In genomic region chr4:4865705-4866123, GRCh38 we compare ENCODE assay signal across 10 cellular contexts. TPM values are rescaled to one million over a fixed set of nuclear protein-coding genes. Genes with fewer than 3 reads are reported as not detected.
DNase-seq lines count a peak whose midpoint lies in the region; ATAC-seq and TF ChIP-seq lines count a peak whose summit lies in the region.
"Had no signal": no experiment of that assay in that cellular context is flagged by ENCODE, and none has a peak within 500 bp of the region (broad histone marks: within the 10 kb centered on the region; RNA-seq: fewer than 3 reads in every experiment).

No MANE protein-coding gene starts in this region.

- peaks cover 71% of the 10 kb centered on the region for H3K27me3 Mint-ChIP-seq in T-helper 17 cell
- H3K27me3 Mint-ChIP-seq in CD4-positive, alpha-beta memory T cell: peaks cover 55 to 69% of the 10 kb centered on the region in 2 donors

- H3K14ac ChIP-seq in trophoblast cell (ENCODE audit: low read length): peak overlapping the region; percentile 26

- H3K4me3 ChIP-seq in DOHH2 (ENCODE audit: low read length): no peak overlapping the region
- peak overlapping the region; percentile 8 to 50 (median 28) for H3K4me3 ChIP-seq in fibroblast of lung (replicated peaks in 1 of 4; ENCODE audit: control extremely low read depth in 1 of 4, insufficient read depth in 1 of 4, low read depth in 3 of 4, low read length in 4 of 4)
- H3K4me3 ChIP-seq in trophoblast cell (ENCODE audit: low read depth, low read length): peak overlapping the region; percentile 33
- H3K4me3 ChIP-seq in CD4-positive, alpha-beta memory T cell (ENCODE audit: low read length in 2 of 2): no peak overlapping the region
- H3K4me3 ChIP-seq: adrenal gland had no signal

- intact Hi-C loops in CD4-positive, alpha-beta memory T cell (cut with micrococcal nuclease): no loop called here

- no peak overlapping the region for H4K12ac ChIP-seq in trophoblast cell (ENCODE audit: low read depth, low read length)

- TF ChIP-seq CTCF in DOHH2 (IDR thresholded peaks at IDR 0.05; ENCODE audit: low read depth, low read length, poor library complexity, severe bottlenecking): no peak
- no peak for TF ChIP-seq CTCF in fibroblast of lung (conservative IDR thresholded peaks at IDR 0.05 in 1 of 2, IDR thresholded peaks at IDR 0.05 in 1 of 2; ENCODE audit: low read depth in 1 of 2, low read length in 2 of 2)

- H2BK120ac ChIP-seq in trophoblast cell (ENCODE audit: insufficient read depth, low read length, poor library complexity): peak overlapping the region; percentile 5

- DNase-seq in T-helper 17 cell: no peak
- DNase-seq in fibroblast of lung (ENCODE audit: low read depth in 2 of 2): no peak
- DNase-seq in trophoblast cell: no peak
- no peak for DNase-seq in globus pallidus (ENCODE audit: low spot score)
- DNase-seq in CD4-positive, alpha-beta memory T cell: no peak
- no peak for DNase-seq in ureter (ENCODE audit: low spot score)
- DNase-seq in NCI-H2227 treated with DMSO at 0.1 percent for 48 hours (lab: John Stamatoyannopoulos, UW): no peak
- DNase-seq: adrenal gland had no signal

- no peak overlapping the region for H3K27ac ChIP-seq in DOHH2 (ENCODE audit: low read depth, low read length)
- no peak overlapping the region for H3K27ac ChIP-seq in fibroblast of lung (ENCODE audit: insufficient read depth, low read length)
- peak overlapping the region; percentile 91 for H3K27ac ChIP-seq in trophoblast cell (ENCODE audit: low read depth, low read length)
- H3K27ac ChIP-seq in CD4-positive, alpha-beta memory T cell (ENCODE audit: low read depth, low read length): no peak overlapping the region
- H3K27ac ChIP-seq: adrenal gland, vagina had no signal

- H3K4ac ChIP-seq in trophoblast cell (ENCODE audit: low read depth, low read length): no peak overlapping the region

- peaks cover 2% of the 10 kb centered on the region for H3K36me3 Mint-ChIP-seq in T-helper 17 cell (ENCODE audit: low read depth)
- no peaks in the 10 kb centered on the region for H3K36me3 Mint-ChIP-seq in CD4-positive, alpha-beta memory T cell

- peaks cover 19% of the 10 kb centered on the region for H3K36me3 ChIP-seq in DOHH2 (ENCODE audit: control insufficient read depth, low read length)
- H3K36me3 ChIP-seq in fibroblast of lung (ENCODE audit: control insufficient read depth, insufficient read depth, low read length): peaks cover 9% of the 10 kb centered on the region
- peaks cover 18 to 19% of the 10 kb centered on the region in 2 experiments for H3K36me3 ChIP-seq in trophoblast cell (ENCODE audit: control insufficient read depth in 1 of 2, insufficient read depth in 2 of 2, low read length in 2 of 2)
- H3K36me3 ChIP-seq in CD4-positive, alpha-beta memory T cell (ENCODE audit: insufficient read depth, low read length): no peaks in the 10 kb centered on the region

- no peaks in the 10 kb centered on the region for H3K9me2 ChIP-seq in DOHH2 (replicated peaks; ENCODE audit: control insufficient read depth, low read length)

- peaks cover 42% of the 10 kb centered on the region for H3K27me3 ChIP-seq in DOHH2 (ENCODE audit: control insufficient read depth, low read length)
- peaks cover 57% of the 10 kb centered on the region for H3K27me3 ChIP-seq in fibroblast of lung (ENCODE audit: control insufficient read depth, insufficient read depth, low read length)
- peaks cover 40% of the 10 kb centered on the region for H3K27me3 ChIP-seq in trophoblast cell (ENCODE audit: insufficient read depth, low read length)
- H3K27me3 ChIP-seq in CD4-positive, alpha-beta memory T cell (ENCODE audit: insufficient read depth, low read length): peaks cover 55% of the 10 kb centered on the region

- no peak overlapping the region for H2BK12ac ChIP-seq in trophoblast cell (ENCODE audit: low read length)

- peaks cover 0 to 5% (median 2%) of the 10 kb centered on the region in 8 donors for H3K9me3 Mint-ChIP-seq in CD4-positive, alpha-beta memory T cell

- H3F3A ChIP-seq in DOHH2 (ENCODE audit: control insufficient read depth, insufficient read depth): no peaks in the 10 kb centered on the region

- WGBS in trophoblast cell (ENCODE audit: extremely low coverage, insufficient coverage, insufficient read length): no CpG with 5 or more reads among the region's 36 CpGs

- peak overlapping the region; percentile 80 for H4K91ac ChIP-seq in trophoblast cell (ENCODE audit: low read depth, low read length)

- CTCF ChIA-PET in CD4-positive, alpha-beta memory T cell (lab: Charles Lee; ENCODE audit: partially characterized antibody): no interaction called here

- H3K27ac Mint-ChIP-seq in T-helper 17 cell: peak overlapping the region; percentile 80
- peak overlapping the region in 1 of 7 donors; percentile 64 for H3K27ac Mint-ChIP-seq in CD4-positive, alpha-beta memory T cell

- H4K8ac ChIP-seq in trophoblast cell (ENCODE audit: low read depth, low read length): peak overlapping the region; percentile 16

- H3K4me1 ChIP-seq in DOHH2 (ENCODE audit: control insufficient read depth, low read length) (peaks cover 10% of the 10 kb centered on the region), fibroblast of lung (ENCODE audit: control insufficient read depth, extremely low read depth, insufficient read depth, low read length) (no peaks in the 10 kb centered on the region), trophoblast cell (ENCODE audit: control insufficient read depth in 1 of 2, insufficient read depth in 2 of 2, low read length in 2 of 2) (peaks cover 39 to 55% of the 10 kb centered on the region in 2 experiments)
- H3K4me1 ChIP-seq in CD4-positive, alpha-beta memory T cell (ENCODE audit: insufficient read depth, low read length): peaks cover 16% of the 10 kb centered on the region

- peaks cover 16% of the 10 kb centered on the region for H3K4me1 Mint-ChIP-seq in T-helper 17 cell
- H3K4me1 Mint-ChIP-seq in CD4-positive, alpha-beta memory T cell: peaks cover 5 to 38% (median 21%) of the 10 kb centered on the region in 4 donors

- H2AK5ac ChIP-seq in trophoblast cell (ENCODE audit: low read length): peak overlapping the region; percentile 32

- POLR2A ChIA-PET in CD4-positive, alpha-beta memory T cell (lab: Charles Lee; ENCODE audit: partially characterized antibody): no interaction called here

- H3K4me3 Mint-ChIP-seq in T-helper 17 cell: peak overlapping the region; percentile 49
- H3K4me3 Mint-ChIP-seq in CD4-positive, alpha-beta memory T cell: peak overlapping the region in 4 of 8 donors; percentile 22 to 63 (median 48)

- H3K18ac ChIP-seq in trophoblast cell (ENCODE audit: low read length): peak overlapping the region; percentile 72

- no peak overlapping the region for H3K9ac ChIP-seq in fibroblast of lung (ENCODE audit: insufficient read depth, low read length)
- H3K9ac ChIP-seq in trophoblast cell (ENCODE audit: low read length): no peak overlapping the region

- H2BK5ac ChIP-seq in trophoblast cell (ENCODE audit: low read depth, low read length, poor library complexity): peak overlapping the region; percentile 13

- H3K4me2 ChIP-seq in DOHH2 (ENCODE audit: low read length) (peak overlapping the region; percentile 14; the same call in 1 of the 2 replicates), fibroblast of lung (ENCODE audit: extremely low read depth, insufficient read depth, low read length) (peak overlapping the region; percentile 68), trophoblast cell (ENCODE audit: low read length) (peak overlapping the region; percentile 60)

- peaks cover 25% of the 10 kb centered on the region for H3K79me1 ChIP-seq in trophoblast cell (ENCODE audit: low read length)

- no peaks in the 10 kb centered on the region for H3K9me3 ChIP-seq in DOHH2 (ENCODE audit: control insufficient read depth, insufficient read depth, low read length)
- H3K9me3 ChIP-seq in T-helper 17 cell (ENCODE audit: control insufficient read depth, low read length, poor library complexity, severe bottlenecking): no peaks in the 10 kb centered on the region
- no peaks in the 10 kb centered on the region for H3K9me3 ChIP-seq in fibroblast of lung (ENCODE audit: control insufficient read depth, insufficient read depth, low read depth, low read length)
- H3K9me3 ChIP-seq in trophoblast cell (ENCODE audit: insufficient read depth, low read depth, low read length): no peaks in the 10 kb centered on the region
- no peaks in the 10 kb centered on the region for H3K9me3 ChIP-seq in CD4-positive, alpha-beta memory T cell (ENCODE audit: control insufficient read depth in 1 of 2, low read length in 2 of 2)
- H3K9me3 ChIP-seq: adrenal gland, vagina had no signal

- H4K20me1 ChIP-seq in DOHH2 (ENCODE audit: control insufficient read depth, insufficient read depth, low read depth, low read length) (peaks cover 3% of the 10 kb centered on the region; the same call in 1 of the 2 replicates), fibroblast of lung (ENCODE audit: control insufficient read depth, extremely low read depth, insufficient read depth, low read length) (no peaks in the 10 kb centered on the region)

- H3K79me2 ChIP-seq in DOHH2 (ENCODE audit: control insufficient read depth, low read length) (peaks cover 14% of the 10 kb centered on the region), fibroblast of lung (ENCODE audit: control insufficient read depth, insufficient read depth, low read length) (no peaks in the 10 kb centered on the region), trophoblast cell (ENCODE audit: control insufficient read depth, insufficient read depth, low read length, poor library complexity) (no peaks in the 10 kb centered on the region)

- H2AFZ ChIP-seq in fibroblast of lung (ENCODE audit: low read length): peak overlapping the region; percentile 37
- no peak overlapping the region for H2AFZ ChIP-seq in trophoblast cell (ENCODE audit: insufficient read depth, low read length, poor library complexity)

- no peak overlapping the region for H3K23ac ChIP-seq in trophoblast cell (ENCODE audit: low read length)

- no peak for ATAC-seq in T-helper 17 cell

RNA-seq across cellular contexts. Expression of gene MSX1, which starts 6.2 kb away (rescaled TPM):
- not detected for total RNA-seq in T-helper 17 cell
- total RNA-seq in fibroblast of lung: 1.3 and 2.1 TPM in 2 replicates
- polyA plus RNA-seq in fibroblast of lung: 2.1 and 5.1 TPM in 2 replicates
- polyA plus RNA-seq in fibroblast of lung (2012): 2.5 and 8.2 TPM in 2 replicates
- polyA minus RNA-seq in fibroblast of lung (ENCODE audit: low replicate concordance): 0.51 and 1.3 TPM in 2 replicates
- polyA plus RNA-seq in trophoblast cell (2013): 62.1 and 63.6 TPM in 2 replicates
- not detected for total RNA-seq in CD4-positive, alpha-beta memory T cell
- polyA plus RNA-seq in CD4-positive, alpha-beta memory T cell: not detected
- 4.0 TPM for total RNA-seq in ureter

Comparison
In these comparisons a context has a peak if more than half of its experiments do, and no peak if none do; other contexts are left out.
1. H3K4me2 ChIP-seq: peak in every context shown above with its lines; median percentile 68 in fibroblast of lung; 60 in trophoblast cell; 14 in DOHH2.
2. H3K4me3 ChIP-seq: peak in fibroblast of lung (4 of 4) and trophoblast cell (single experiment); none in DOHH2 (single experiment) and CD4-positive, alpha-beta memory T cell (0 of 2).